In genomic region chr15:71677766-71678165, GRCh38 we compare ENCODE assay signal across 2 cellular contexts.
TF ChIP-seq lines count a peak whose summit lies in the region.

No MANE protein-coding gene starts in this region.

TF ChIP-seq in HCT116, 20 proteins besides CTCF, POLR2A, EP300 and RAD21 (continued from another document):
- TF ChIP-seq TCF7L2 (IDR thresholded peaks at IDR 0.05; ENCODE audit: borderline replicate concordance, extremely low read depth, insufficient read depth, insufficient read length) (no peak), SRF (IDR thresholded peaks at IDR 0.05; ENCODE audit: low read depth) (no peak), SP1 (IDR thresholded peaks at IDR 0.05; ENCODE audit: low read depth) (no peak), ZBTB33 (IDR thresholded peaks at IDR 0.05; ENCODE audit: extremely low read depth, insufficient replicate concordance, low read length) (no peak), POLR2AphosphoS5 (IDR thresholded peaks at IDR 0.05; ENCODE audit: low read depth, low read length) (no peak), CEBPB (IDR thresholded peaks at IDR 0.05; ENCODE audit: low read depth) (no peak)

TF ChIP-seq in GM12878, 131 proteins besides CTCF, POLR2A, EP300 and RAD21 (continued from another document):
- no peak for TF ChIP-seq ZBTB4 (CRISPR knock-in tag; IDR thresholded peaks at IDR 0.05)
- TF ChIP-seq POLR2AphosphoS5 (IDR thresholded peaks at IDR 0.05; ENCODE audit: low read length): no peak
- no peak for TF ChIP-seq ASH2L (IDR thresholded peaks at IDR 0.05; ENCODE audit: borderline replicate concordance, low read depth)
- TF ChIP-seq SMAD5 (IDR thresholded peaks at IDR 0.05; ENCODE audit: low read depth): no peak
- TF ChIP-seq ZNF274 (IDR thresholded peaks at IDR 0.05; ENCODE audit: insufficient read depth, insufficient read length): no peak
- TF ChIP-seq ZNF217 (IDR thresholded peaks at IDR 0.05): no peak
- TF ChIP-seq CREB1 (IDR thresholded peaks at IDR 0.05; ENCODE audit: low read depth): no peak
- no peak for TF ChIP-seq YBX1 (IDR thresholded peaks at IDR 0.05)
- TF ChIP-seq MTA3 (IDR thresholded peaks at IDR 0.05; ENCODE audit: borderline replicate concordance, low read length): no peak
- TF ChIP-seq CEBPB (IDR thresholded peaks at IDR 0.05; ENCODE audit: borderline replicate concordance in 1 of 2, low read depth in 2 of 2, low read length in 2 of 2): no peak
- no peak for TF ChIP-seq PKNOX1 (IDR thresholded peaks at IDR 0.05)
- no peak for TF ChIP-seq MYC (IDR thresholded peaks at IDR 0.05; ENCODE audit: insufficient read depth, insufficient read length, insufficient replicate concordance, low read length, severe bottlenecking)
- no peak for TF ChIP-seq SP1 (IDR thresholded peaks at IDR 0.05; ENCODE audit: low read depth, low read length)
- TF ChIP-seq ESRRA (IDR thresholded peaks at IDR 0.05; ENCODE audit: low read length): no peak
TF ChIP-seq in GM12878: peak in this region for 0.
